1 cellular context compared by ENCODE assay signal in genomic region chr16:24493859-24494258, GRCh38.
TF ChIP-seq lines count a peak whose summit lies in the region.

No MANE protein-coding gene starts in this region.

TF ChIP-seq in K562, 482 proteins besides CTCF, POLR2A, EP300 and RAD21 (continued from another document):
- TF ChIP-seq, protein P1, sequence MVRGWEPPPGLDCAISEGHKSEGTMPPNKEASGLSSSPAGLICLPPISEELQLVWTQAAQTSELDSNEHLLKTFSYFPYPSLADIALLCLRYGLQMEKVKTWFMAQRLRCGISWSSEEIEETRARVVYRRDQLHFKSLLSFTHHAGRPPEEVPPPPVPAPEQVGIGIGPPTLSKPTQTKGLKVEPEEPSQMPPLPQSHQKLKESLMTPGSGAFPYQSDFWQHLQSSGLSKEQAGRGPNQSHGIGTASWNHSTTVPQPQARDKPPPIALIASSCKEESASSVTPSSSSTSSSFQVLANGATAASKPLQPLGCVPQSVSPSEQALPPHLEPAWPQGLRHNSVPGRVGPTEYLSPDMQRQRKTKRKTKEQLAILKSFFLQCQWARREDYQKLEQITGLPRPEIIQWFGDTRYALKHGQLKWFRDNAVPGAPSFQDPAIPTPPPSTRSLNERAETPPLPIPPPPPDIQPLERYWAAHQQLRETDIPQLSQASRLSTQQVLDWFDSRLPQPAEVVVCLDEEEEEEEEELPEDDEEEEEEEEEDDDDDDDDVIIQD (CRISPR knock-in tag; IDR thresholded peaks at IDR 0.05): no peak
- TF ChIP-seq EZH2 (IDR thresholded peaks at IDR 0.05; ENCODE audit: borderline replicate concordance, low read depth, low read length): no peak
- TF ChIP-seq RBM22 (IDR thresholded peaks at IDR 0.05; ENCODE audit: low read depth, low read length, poor library complexity, severe bottlenecking): no peak
- no peak for TF ChIP-seq BHLHE40 (IDR thresholded peaks at IDR 0.05; ENCODE audit: low read length)
- TF ChIP-seq, protein P2, sequence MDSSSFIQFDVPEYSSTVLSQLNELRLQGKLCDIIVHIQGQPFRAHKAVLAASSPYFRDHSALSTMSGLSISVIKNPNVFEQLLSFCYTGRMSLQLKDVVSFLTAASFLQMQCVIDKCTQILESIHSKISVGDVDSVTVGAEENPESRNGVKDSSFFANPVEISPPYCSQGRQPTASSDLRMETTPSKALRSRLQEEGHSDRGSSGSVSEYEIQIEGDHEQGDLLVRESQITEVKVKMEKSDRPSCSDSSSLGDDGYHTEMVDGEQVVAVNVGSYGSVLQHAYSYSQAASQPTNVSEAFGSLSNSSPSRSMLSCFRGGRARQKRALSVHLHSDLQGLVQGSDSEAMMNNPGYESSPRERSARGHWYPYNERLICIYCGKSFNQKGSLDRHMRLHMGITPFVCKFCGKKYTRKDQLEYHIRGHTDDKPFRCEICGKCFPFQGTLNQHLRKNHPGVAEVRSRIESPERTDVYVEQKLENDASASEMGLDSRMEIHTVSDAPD (CRISPR knock-in tag; IDR thresholded peaks at IDR 0.05): no peak
- no peak for TF ChIP-seq CCAR2 (IDR thresholded peaks at IDR 0.05; ENCODE audit: low read depth, low read length)
- TF ChIP-seq U2AF1 (optimal IDR thresholded peaks at IDR 0.05; ENCODE audit: low read depth, low read length): no peak
